ENCODE assay signal across 12 cellular contexts in genomic region chr19:4038661-4039096, GRCh38.
"Had no signal": no experiment of that assay in that cellular context is flagged by ENCODE, and none has a peak within 500 bp of the region (broad histone marks: within the 10 kb centered on the region; RNA-seq: fewer than 3 reads in every experiment).

No MANE protein-coding gene starts in this region.

- ATAC-seq: gastroesophageal sphincter, T-helper 17 cell had no signal

- H3K27ac Mint-ChIP-seq: activated naive CD8-positive, alpha-beta T cell; T-helper 17 cell had no signal

- DNase-seq: activated CD4-positive, alpha-beta T cell treated with anti-CD3 and anti-CD28 coated beads, Interleukin-2, amount 50 U/mL, for 1 hour; activated CD4-positive, CD25-positive, alpha-beta regulatory T cell; effector CD4-positive, alpha-beta T cell; kidney glomerular epithelial cell; midbrain; naive B cell; posterior cingulate gyrus; T-helper 17 cell had no signal

- H3K36me3 Mint-ChIP-seq: activated naive CD8-positive, alpha-beta T cell; naive B cell had no signal

- H3K27ac ChIP-seq: hepatocyte, neutrophil had no signal

- H3K27me3 Mint-ChIP-seq: activated naive CD8-positive, alpha-beta T cell; naive B cell; T-helper 17 cell had no signal

- H3K4me3 Mint-ChIP-seq: activated naive CD8-positive, alpha-beta T cell; naive B cell; T-helper 17 cell had no signal
